In genomic region chr17:81049973-81050551, GRCh38 we compare ENCODE assay signal across 10 cellular contexts. TPM values are rescaled to one million over a fixed set of nuclear protein-coding genes. Genes with fewer than 3 reads are reported as not detected.
A peak's percentile ranks its signal among the peaks of the same experiment; 100 is the strongest.
DNase-seq lines count a peak whose midpoint lies in the region; ATAC-seq and TF ChIP-seq lines count a peak whose summit lies in the region.
"Had no signal": no experiment of that assay in that cellular context is flagged by ENCODE, and none has a peak within 500 bp of the region (broad histone marks: within the 10 kb centered on the region; RNA-seq: fewer than 3 reads in every experiment).

No MANE protein-coding gene starts in this region.

- H4K91ac ChIP-seq in neuronal stem cell (ENCODE audit: low read depth, low read length, poor library complexity) = no peak overlapping the region

- H3K4me1 ChIP-seq in Panc1 (ENCODE audit: control insufficient read depth, insufficient read depth, low read length) = peaks cover 84% of the 10 kb centered on the region
- peaks cover 15 to 21% of the 10 kb centered on the region in 2 donors for H3K4me1 ChIP-seq in neuronal stem cell (ENCODE audit: control insufficient read depth in 2 of 2, insufficient read depth in 1 of 2, low read depth in 1 of 2, low read length in 2 of 2)

- no peak overlapping the region for H3K4me2 ChIP-seq in neuronal stem cell (ENCODE audit: insufficient read depth, low read length, poor library complexity, severe bottlenecking)

- H3K79me1 ChIP-seq in neuronal stem cell (ENCODE audit: low read depth, low read length) = peaks cover 43% of the 10 kb centered on the region

- DNase-seq in Caki2 (ENCODE audit: low read depth) (peak; percentile 94), Panc1 (ENCODE audit: low read depth, low spot score) (no peak), neuronal stem cell (ENCODE audit: low spot score) (no peak), NCI-H524 treated with DMSO at 0.1 percent for 48 hours (lab: John Stamatoyannopoulos, UW) (no peak)
- no peak for DNase-seq in activated CD4-positive, alpha-beta T cell treated with anti-CD3 and anti-CD28 coated beads for 1 hour
- DNase-seq: activated CD4-positive, CD25-positive, alpha-beta regulatory T cell; Kasumi-1 had no signal

- no peaks in the 10 kb centered on the region for H3K27me3 ChIP-seq in Panc1 (ENCODE audit: control insufficient read depth, insufficient read depth, low read length)
- no peaks in the 10 kb centered on the region for H3K27me3 ChIP-seq in neuronal stem cell (ENCODE audit: control insufficient read depth in 3 of 3, insufficient read depth in 3 of 3, low read depth in 1 of 3, low read length in 3 of 3)

- POLR2A ChIA-PET in Panc1 (lab: Charles Lee) = interaction anchor here (0.8 kb wide), 1 partner anchor 13 kb away, joined by 3 read pairs; no protein-coding TSS in a partner anchor

- H2BK15ac ChIP-seq in neuronal stem cell (ENCODE audit: low read length) = peak overlapping the region; percentile 43

- ATAC-seq in Panc1 (peak; percentile 84), esophagus mucosa (peak; percentile 91), HG02970 (IDR thresholded peaks at IDR 0.05; ENCODE audit: low FRiP score, unreplicated experiment) (no peak), GM18861 (IDR thresholded peaks at IDR 0.05; ENCODE audit: unreplicated experiment) (no peak)

- H2AK5ac ChIP-seq in neuronal stem cell (ENCODE audit: low read depth, low read length) = peak overlapping the region; percentile 46

- intact Hi-C loops in Panc1 (cut with micrococcal nuclease; ENCODE audit: unreplicated experiment) = no loop called here

- peak overlapping the region; percentile 30 for H4K8ac ChIP-seq in neuronal stem cell (ENCODE audit: low read depth, low read length)

- peak overlapping the region; percentile 82 for H3K14ac ChIP-seq in neuronal stem cell (ENCODE audit: low read length)

- H3K18ac ChIP-seq in neuronal stem cell (ENCODE audit: low read length) = peak overlapping the region; percentile 92

- in situ Hi-C loops in Caki2 (cut with HindIII; ENCODE audit: low pct_unique_long_range_greater_than_20kb, low sequenced_read_pairs) (no loop called here), Panc1 (cut with HindIII; ENCODE audit: low pct_unique_long_range_greater_than_20kb, low sequenced_read_pairs) (no loop called here)

- H3K4me3 ChIP-seq in Panc1 (ENCODE audit: low read depth in 2 of 2, low read length in 2 of 2) = peak overlapping the region; percentile 26 to 53
- H3K4me3 ChIP-seq in neuronal stem cell (ENCODE audit: low read length in 2 of 2) = no peak overlapping the region

- no peak overlapping the region for H2BK5ac ChIP-seq in neuronal stem cell (ENCODE audit: low read length)

- no peak overlapping the region for H2BK120ac ChIP-seq in neuronal stem cell (ENCODE audit: low read depth, low read length)

- peak overlapping the region; percentile 91 for H3K23ac ChIP-seq in neuronal stem cell (ENCODE audit: low read depth, low read length, poor library complexity)

- H2BK12ac ChIP-seq in neuronal stem cell (ENCODE audit: low read length) = peak overlapping the region; percentile 58

- no peak for TF ChIP-seq CTCF in Panc1 (IDR thresholded peaks at IDR 0.05)

- BruUV-seq in Panc1 (replicated peaks; lab: Mats Ljungman, UMichigan) = no TSS peak

- CTCF ChIA-PET in Panc1 (lab: Charles Lee) = interaction anchor here (1.2 kb wide), 1 partner anchor 26 kb away, joined by 4 read pairs; no protein-coding TSS in a partner anchor

- H3K36me3 ChIP-seq in Panc1 (ENCODE audit: control insufficient read depth, insufficient read depth, low read length) (no peaks in the 10 kb centered on the region), neuronal stem cell (replicated peaks in 1 of 2; ENCODE audit: control insufficient read depth in 2 of 2, insufficient read depth in 2 of 2, low read length in 2 of 2) (peaks cover 5 to 19% of the 10 kb centered on the region in 2 donors)

- WGBS in neuronal stem cell (ENCODE audit: extremely low coverage in 2 of 2, insufficient read length in 2 of 2, insufficient replicate concordance in 1 of 2), 2 donors = no CpG with 5 or more reads among the region's 26 CpGs

- H2AFZ ChIP-seq in neuronal stem cell (ENCODE audit: low read length) = no peak overlapping the region

- peak overlapping the region; percentile 79 for H3K9ac ChIP-seq in neuronal stem cell (ENCODE audit: low read depth, low read length, poor library complexity)

- H3K27ac ChIP-seq in Panc1 (ENCODE audit: low read length) (peak overlapping the region; percentile 98), neuronal stem cell (replicated peaks; ENCODE audit: low read length) (no peak overlapping the region)

- no peaks in the 10 kb centered on the region for H3K9me3 ChIP-seq in Panc1 (ENCODE audit: control insufficient read depth, insufficient read depth, low read depth, low read length)
- H3K9me3 ChIP-seq in neuronal stem cell (replicated peaks in 1 of 2; ENCODE audit: control insufficient read depth in 2 of 2, insufficient read depth in 1 of 2, low read depth in 1 of 2, low read length in 2 of 2) = peaks cover 0 to 5% of the 10 kb centered on the region in 2 donors

- H3K4ac ChIP-seq in neuronal stem cell (ENCODE audit: low read length) = peak overlapping the region; percentile 23

RNA-seq across cellular contexts. Expression of gene BAIAP2, which starts 15.1 kb away (rescaled TPM):
- total RNA-seq in Caki2 (2014; rRNA removed; shearing (Covaris generic); ENCODE audit: low replicate concordance) = 30.1 and 37.4 TPM in 2 replicates
- 125 TPM for total RNA-seq in Panc1 (2021; ENCODE audit: unreplicated experiment)
- 117 TPM for polyA plus RNA-seq in Panc1 (2012; ENCODE audit: insufficient read length)
- total RNA-seq in esophagus mucosa = 111 TPM
- polyA plus RNA-seq in neuronal stem cell (2013, experiment 1 of 2) = 30.9 TPM
- 31.6 TPM for polyA plus RNA-seq in neuronal stem cell (2013, experiment 2 of 2)

RNA-seq across cellular contexts. Expression of gene CHMP6, which starts 58.4 kb away (rescaled TPM):
- total RNA-seq in Caki2 (2014; rRNA removed; shearing (Covaris generic); ENCODE audit: low replicate concordance) = 45.2 and 61.1 TPM in 2 replicates
- total RNA-seq in Panc1 (2021; ENCODE audit: unreplicated experiment) (43.7 TPM), esophagus mucosa (22.2 TPM)
- 39.1 TPM for polyA plus RNA-seq in Panc1 (2012; ENCODE audit: insufficient read length)
- polyA plus RNA-seq in neuronal stem cell (2013, experiment 1 of 2) = 14.3 TPM
- 13.1 TPM for polyA plus RNA-seq in neuronal stem cell (2013, experiment 2 of 2)

Comparison
In these comparisons a context has a peak if more than half of its experiments do, and no peak if none do; other contexts are left out.
1. ATAC-seq: peak in Panc1 (single experiment) and esophagus mucosa (single experiment); none in HG02970 (single experiment) and GM18861 (single experiment).
2. H3K4me3 ChIP-seq: peak in Panc1 (2 of 2); none in neuronal stem cell (0 of 2).